1 cellular context compared by ENCODE assay signal in the genomic region with DNA sequence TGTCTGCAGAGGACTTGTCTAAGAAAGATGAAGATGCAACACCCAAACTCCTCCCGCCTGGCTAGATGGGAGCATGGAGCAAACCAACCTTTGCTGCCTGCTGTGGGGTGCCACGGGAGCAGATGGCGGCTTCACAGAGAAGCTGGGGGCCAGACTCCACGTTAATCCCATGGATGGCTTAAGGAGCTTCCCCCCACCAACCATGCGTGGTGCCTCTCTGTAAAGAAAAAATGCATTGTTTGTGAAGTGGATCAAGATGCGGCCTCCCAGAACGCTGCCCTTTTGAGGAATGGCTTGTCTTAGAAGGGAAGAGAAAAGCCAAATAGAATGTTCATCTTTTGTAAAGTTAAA.
TF ChIP-seq lines count a peak whose summit lies in the region.

No MANE protein-coding gene starts in this region.

TF ChIP-seq in liver, 16 proteins besides CTCF, POLR2A, EP300 and RAD21 (continued from another document):
- TF ChIP-seq, protein P1, sequence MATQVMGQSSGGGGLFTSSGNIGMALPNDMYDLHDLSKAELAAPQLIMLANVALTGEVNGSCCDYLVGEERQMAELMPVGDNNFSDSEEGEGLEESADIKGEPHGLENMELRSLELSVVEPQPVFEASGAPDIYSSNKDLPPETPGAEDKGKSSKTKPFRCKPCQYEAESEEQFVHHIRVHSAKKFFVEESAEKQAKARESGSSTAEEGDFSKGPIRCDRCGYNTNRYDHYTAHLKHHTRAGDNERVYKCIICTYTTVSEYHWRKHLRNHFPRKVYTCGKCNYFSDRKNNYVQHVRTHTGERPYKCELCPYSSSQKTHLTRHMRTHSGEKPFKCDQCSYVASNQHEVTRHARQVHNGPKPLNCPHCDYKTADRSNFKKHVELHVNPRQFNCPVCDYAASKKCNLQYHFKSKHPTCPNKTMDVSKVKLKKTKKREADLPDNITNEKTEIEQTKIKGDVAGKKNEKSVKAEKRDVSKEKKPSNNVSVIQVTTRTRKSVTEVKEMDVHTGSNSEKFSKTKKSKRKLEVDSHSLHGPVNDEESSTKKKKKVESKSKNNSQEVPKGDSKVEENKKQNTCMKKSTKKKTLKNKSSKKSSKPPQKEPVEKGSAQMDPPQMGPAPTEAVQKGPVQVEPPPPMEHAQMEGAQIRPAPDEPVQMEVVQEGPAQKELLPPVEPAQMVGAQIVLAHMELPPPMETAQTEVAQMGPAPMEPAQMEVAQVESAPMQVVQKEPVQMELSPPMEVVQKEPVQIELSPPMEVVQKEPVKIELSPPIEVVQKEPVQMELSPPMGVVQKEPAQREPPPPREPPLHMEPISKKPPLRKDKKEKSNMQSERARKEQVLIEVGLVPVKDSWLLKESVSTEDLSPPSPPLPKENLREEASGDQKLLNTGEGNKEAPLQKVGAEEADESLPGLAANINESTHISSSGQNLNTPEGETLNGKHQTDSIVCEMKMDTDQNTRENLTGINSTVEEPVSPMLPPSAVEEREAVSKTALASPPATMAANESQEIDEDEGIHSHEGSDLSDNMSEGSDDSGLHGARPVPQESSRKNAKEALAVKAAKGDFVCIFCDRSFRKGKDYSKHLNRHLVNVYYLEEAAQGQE (IDR thresholded peaks at IDR 0.05): no peak
- no peak for TF ChIP-seq YY1 (IDR thresholded peaks at IDR 0.05)
- TF ChIP-seq FOXA2 (IDR thresholded peaks at IDR 0.05): no peak
- TF ChIP-seq, protein P2, sequence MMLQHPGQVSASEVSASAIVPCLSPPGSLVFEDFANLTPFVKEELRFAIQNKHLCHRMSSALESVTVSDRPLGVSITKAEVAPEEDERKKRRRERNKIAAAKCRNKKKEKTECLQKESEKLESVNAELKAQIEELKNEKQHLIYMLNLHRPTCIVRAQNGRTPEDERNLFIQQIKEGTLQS (IDR thresholded peaks at IDR 0.05): no peak
- TF ChIP-seq FOXA1 (IDR thresholded peaks at IDR 0.05): no peak
- TF ChIP-seq EGR1 (IDR thresholded peaks at IDR 0.05; ENCODE audit: low read depth in 2 of 2): no peak
- TF ChIP-seq SP1 (IDR thresholded peaks at IDR 0.05): no peak
- no peak for TF ChIP-seq JUND (IDR thresholded peaks at IDR 0.05)
